In genomic region chr4:10172278-10173038, GRCh38 we compare ENCODE assay signal across 18 cellular contexts. TPM values are rescaled to one million over a fixed set of nuclear protein-coding genes. Genes with fewer than 3 reads are reported as not detected.
DNase-seq lines count a peak whose midpoint lies in the region; ATAC-seq and TF ChIP-seq lines count a peak whose summit lies in the region.
"Had no signal": no experiment of that assay in that cellular context is flagged by ENCODE, and none has a peak within 500 bp of the region (broad histone marks: within the 10 kb centered on the region; RNA-seq: fewer than 3 reads in every experiment).

No MANE protein-coding gene starts in this region.

- H3K9me2 ChIP-seq in SK-N-SH, result no peaks in the 10 kb centered on the region

- H3K4me3 ChIP-seq in SK-N-SH (ENCODE audit: low read depth in 2 of 2, low read length in 1 of 2) (no peak overlapping the region), fibroblast of pulmonary artery (replicated peaks; ENCODE audit: low read depth, low read length) (no peak overlapping the region), osteoblast (ENCODE audit: insufficient read depth, low read length) (no peak overlapping the region), upper lobe of left lung (no peak overlapping the region)
- H3K4me3 ChIP-seq: BLaER1 treated with 17β-estradiol and CSF1 and Interleukin-3, amounts not matched to agents 10 nM and 100 nM; left lung had no signal

- no peak for ATAC-seq in SK-N-SH treated with all-trans-retinoic acid at 6 μM for 48 hours
- no peak for ATAC-seq in upper lobe of left lung (ENCODE audit: low FRiP score in 2 of 2)
- ATAC-seq in GM19455 (IDR thresholded peaks at IDR 0.05; ENCODE audit: unreplicated experiment), result no peak
- ATAC-seq in activated naive CD4-positive, alpha-beta T cell treated with anti-CD3 and anti-CD28 coated beads, Interleukin-2, amount 50 U/mL, for 72 hours, result no peak

- H3K27ac Mint-ChIP-seq in activated naive CD4-positive, alpha-beta T cell treated with anti-CD3 and anti-CD28 coated beads, Interleukin-2, amount 50 U/mL, for 72 hours, result no peak overlapping the region
- H3K27ac Mint-ChIP-seq: naive B cell had no signal

- CTCF ChIA-PET in SK-N-SH (lab: Yijun Ruan, JAX), result interaction anchor here (1.0 to 1.2 kb wide), 3 partner anchors 8 to 15 kb away, joined by 3 to 5 read pairs (median 4); no protein-coding TSS in a partner anchor

- whole genome bisulfite sequencing in SK-N-SH (ENCODE audit: low lambda C conversion rate), result 8% methylated on average over 13 of the region's 13 CpGs
- 38 to 48% methylated on average over 12 to 13 of the region's 13 CpGs for WGBS in upper lobe of left lung, 2 donors

- no peaks in the 10 kb centered on the region for H3K36me3 ChIP-seq in SK-N-SH (replicated peaks in 1 of 2; ENCODE audit: control insufficient read depth in 1 of 2, insufficient read depth in 2 of 2, low read length in 1 of 2)
- H3K36me3 ChIP-seq in osteoblast (ENCODE audit: insufficient read depth, low read length), result no peaks in the 10 kb centered on the region
- H3K36me3 ChIP-seq in upper lobe of left lung, result no peaks in the 10 kb centered on the region
- H3K36me3 ChIP-seq: BLaER1 treated with 17β-estradiol and CSF1 and Interleukin-3, amounts not matched to agents 10 nM and 100 nM; left lung had no signal

- no peaks in the 10 kb centered on the region for H4K20me1 ChIP-seq in SK-N-SH (ENCODE audit: insufficient read depth)
- H4K20me1 ChIP-seq in osteoblast (ENCODE audit: insufficient read depth, low read length), result no peaks in the 10 kb centered on the region
- H4K20me1 ChIP-seq: BLaER1 treated with 17β-estradiol and CSF1 and Interleukin-3, amounts not matched to agents 10 nM and 100 nM had no signal

- H3K27me3 ChIP-seq in SK-N-SH (ENCODE audit: insufficient read depth) (no peaks in the 10 kb centered on the region), osteoblast (ENCODE audit: insufficient read depth, low read length) (no peaks in the 10 kb centered on the region), upper lobe of left lung (no peaks in the 10 kb centered on the region)
- H3K27me3 ChIP-seq: BLaER1 treated with 17β-estradiol and CSF1 and Interleukin-3, amounts not matched to agents 10 nM and 100 nM; left lung had no signal

- TF ChIP-seq CTCF in SK-N-SH (IDR thresholded peaks at IDR 0.05) (no peak), fibroblast of pulmonary artery (IDR thresholded peaks at IDR 0.05; ENCODE audit: low read length, missing control alignments) (no peak), osteoblast (IDR thresholded peaks at IDR 0.05; ENCODE audit: extremely low read depth, low read depth, low read length) (no peak), upper lobe of left lung (IDR thresholded peaks at IDR 0.05) (no peak)

- TF ChIP-seq RAD21 in SK-N-SH (IDR thresholded peaks at IDR 0.05; ENCODE audit: low read length), result no peak

- peak overlapping the region in 1 of 2 experiments; percentile 60; a peak in 2 of 4 replicates for H3K27ac ChIP-seq in SK-N-SH (ENCODE audit: low read depth in 2 of 2, low read length in 1 of 2)
- peak overlapping the region; percentile 67 for H3K27ac ChIP-seq in osteoblast (ENCODE audit: low read depth, low read length)
- peak overlapping the region in 3 of 4 donors; percentile 58 to 70 (median 59) for H3K27ac ChIP-seq in upper lobe of left lung
- H3K27ac ChIP-seq: 22Rv1; BLaER1 treated with 17β-estradiol and CSF1 and Interleukin-3, amounts not matched to agents 10 nM and 100 nM had no signal

- H3K9ac ChIP-seq in SK-N-SH, result peak overlapping the region; percentile 18; the same call in 1 of the 2 replicates
- H3K9ac ChIP-seq: BLaER1 treated with 17β-estradiol and CSF1 and Interleukin-3, amounts not matched to agents 10 nM and 100 nM had no signal

- H3K36me3 Mint-ChIP-seq in activated naive CD4-positive, alpha-beta T cell treated with anti-CD3 and anti-CD28 coated beads, Interleukin-2, amount 50 U/mL, for 72 hours, result no peaks in the 10 kb centered on the region
- H3K36me3 Mint-ChIP-seq: naive B cell had no signal

- H3K4me1 ChIP-seq in SK-N-SH (ENCODE audit: control insufficient read depth in 1 of 2, insufficient read depth in 2 of 2, low read depth in 1 of 2, low read length in 1 of 2), result peaks cover 3 to 11% of the 10 kb centered on the region in 2 experiments; a peak in 2 of 4 replicates
- peaks cover 21% of the 10 kb centered on the region for H3K4me1 ChIP-seq in osteoblast (ENCODE audit: insufficient read depth, low read length)
- H3K4me1 ChIP-seq in upper lobe of left lung, result peaks cover 17 to 30% (median 24%) of the 10 kb centered on the region in 4 donors

- H2AFZ ChIP-seq in SK-N-SH (ENCODE audit: low read depth) (no peak overlapping the region), osteoblast (ENCODE audit: low read length) (no peak overlapping the region)

- TF ChIP-seq POLR2A in upper lobe of left lung (IDR thresholded peaks at IDR 0.05), result no peak

- DNase-seq in SK-N-SH (no peak), fibroblast of pulmonary artery (ENCODE audit: low read depth) (peak; percentile 65), osteoblast (ENCODE audit: insufficient read length, low spot score, missing footprints) (no peak), upper lobe of left lung (no peak), foreskin melanocyte (no peak)
- no peak for DNase-seq in activated naive CD4-positive, alpha-beta T cell treated with anti-CD3 and anti-CD28 coated beads, Interleukin-2, amount 50 U/mL, for 72 hours (ENCODE audit: low spot score in 2 of 2)
- DNase-seq: activated naive CD4-positive, alpha-beta T cell; MM.1S; naive B cell; NCI-H187 treated with DMSO at 0.1 percent for 48 hours; SHP77; stimulated activated CD4-positive, alpha-beta T cell treated with anti-CD3 and anti-CD28 coated beads, Interleukin-2, amount 100 ng/mL, for 48 hours; T-helper 2 cell had no signal

- H3K4me2 ChIP-seq in SK-N-SH, result peak overlapping the region; percentile 35; the same call in 1 of the 2 replicates
- no peak overlapping the region for H3K4me2 ChIP-seq in osteoblast (ENCODE audit: insufficient read depth, low read length)

- H3K79me2 ChIP-seq in SK-N-SH (ENCODE audit: insufficient read depth) (no peaks in the 10 kb centered on the region), osteoblast (ENCODE audit: insufficient read depth, low read length) (no peaks in the 10 kb centered on the region)

- TF ChIP-seq EP300 in SK-N-SH (IDR thresholded peaks at IDR 0.05; ENCODE audit: borderline replicate concordance in 1 of 2, low read depth in 1 of 2, low read length in 1 of 2), result no peak
- TF ChIP-seq EP300 in upper lobe of left lung (IDR thresholded peaks at IDR 0.05), result no peak

- H3K9me3 Mint-ChIP-seq in activated naive CD4-positive, alpha-beta T cell treated with anti-CD3 and anti-CD28 coated beads, Interleukin-2, amount 50 U/mL, for 72 hours, result no peaks in the 10 kb centered on the region
- H3K9me3 Mint-ChIP-seq: naive B cell had no signal

- no peaks in the 10 kb centered on the region for H3K9me3 ChIP-seq in SK-N-SH
- H3K9me3 ChIP-seq in osteoblast (ENCODE audit: low read depth, low read length), result no peaks in the 10 kb centered on the region
- H3K9me3 ChIP-seq in upper lobe of left lung, result no peaks in the 10 kb centered on the region
- H3K9me3 ChIP-seq: left lung had no signal

- POLR2A ChIA-PET in SK-N-SH (lab: Yijun Ruan, JAX), result no interaction called here

- no peaks in the 10 kb centered on the region for H3F3A ChIP-seq in SK-N-SH (replicated peaks; ENCODE audit: insufficient read depth)

TF ChIP-seq in SK-N-SH, 30 proteins besides CTCF, POLR2A, EP300 and RAD21 (continues in another document):
- no peak for TF ChIP-seq USF1 (IDR thresholded peaks at IDR 0.05; ENCODE audit: borderline replicate concordance, low read depth)

TF ChIP-seq in SK-N-SH treated with all-trans-retinoic acid at 6 μM for 48 hours, 23 proteins besides CTCF, POLR2A, EP300 and RAD21 (continues in another document):
- no peak for TF ChIP-seq RARB (CRISPR knock-in tag; IDR thresholded peaks at IDR 0.05)
- TF ChIP-seq ESRRG (CRISPR knock-in tag; IDR thresholded peaks at IDR 0.05), result no peak
- no peak for TF ChIP-seq TOX (CRISPR knock-in tag; IDR thresholded peaks at IDR 0.05; ENCODE audit: borderline replicate concordance)
- no peak for TF ChIP-seq ZNF565 (CRISPR knock-in tag; conservative IDR thresholded peaks at IDR 0.05; ENCODE audit: low read depth)
- no peak for TF ChIP-seq ISL1 (CRISPR knock-in tag; IDR thresholded peaks at IDR 0.05)
- no peak for TF ChIP-seq PPARA (CRISPR knock-in tag; IDR thresholded peaks at IDR 0.05; ENCODE audit: borderline replicate concordance)
- TF ChIP-seq CREB5 (CRISPR knock-in tag; IDR thresholded peaks at IDR 0.05; ENCODE audit: low read depth), result no peak
- no peak for TF ChIP-seq SNAI2 (CRISPR knock-in tag; IDR thresholded peaks at IDR 0.05)

RNA-seq across cellular contexts. Expression of gene WDR1, which starts 55.9 kb away (rescaled TPM):
- 287 and 310 TPM in 2 replicates for polyA plus RNA-seq in SK-N-SH (2012; rRNA removed)
- 240 and 255 TPM in 2 replicates for polyA plus RNA-seq in SK-N-SH (2012; cell fraction: cytosol; rRNA removed)
- 297 and 306 TPM in 2 replicates for polyA plus RNA-seq in SK-N-SH (2012; cell fraction: nucleus; rRNA removed)
- total RNA-seq in osteoblast (265 and 314 TPM in 2 replicates), upper lobe of left lung (100 to 1,000 TPM; 135 to 307 (median 183) TPM)
- total RNA-seq in activated naive CD4-positive, alpha-beta T cell treated with anti-CD3 and anti-CD28 coated beads, Interleukin-2, amount 50 U/mL, for 72 hours, result 100 to 1,000 TPM; 382 to 520 TPM
